ENCODE assay signal across 1 cellular context in genomic region chr9:98833090-98833956, GRCh38.
TF ChIP-seq lines count a peak whose summit lies in the region.

No MANE protein-coding gene starts in this region.

TF ChIP-seq in K562, 482 proteins besides CTCF, POLR2A, EP300 and RAD21 (continued from another document and continues in another):
- TF ChIP-seq AFF4 (CRISPR knock-in tag; IDR thresholded peaks at IDR 0.05) (no peak), NFIC (IDR thresholded peaks at IDR 0.05) (peak; percentile 67), NCOR1 (IDR thresholded peaks at IDR 0.05) (peak; percentile 84), ZNF785 (CRISPR knock-in tag; IDR thresholded peaks at IDR 0.05) (no peak), MEIS2 (IDR thresholded peaks at IDR 0.05; ENCODE audit: partially characterized antibody) (peak; percentile 71), SIN3A (IDR thresholded peaks at IDR 0.05; ENCODE audit: borderline replicate concordance in 2 of 2, control insufficient read depth in 1 of 2, low read depth in 2 of 2, low read length in 2 of 2) (peak in 1 of 2 experiments; percentile 68; a peak in 1 of 4 replicates), ZNF277 (CRISPR knock-in tag; IDR thresholded peaks at IDR 0.05; ENCODE audit: borderline replicate concordance) (no peak), EZH2 (IDR thresholded peaks at IDR 0.05; ENCODE audit: borderline replicate concordance, low read depth, low read length) (no peak), TAF9B (IDR thresholded peaks at IDR 0.05; ENCODE audit: partially characterized antibody) (no peak), ZNF324 (CRISPR knock-in tag; IDR thresholded peaks at IDR 0.05) (no peak), ZNF696 (CRISPR knock-in tag; conservative IDR thresholded peaks at IDR 0.05) (no peak), ZNF512 (tag; IDR thresholded peaks at IDR 0.05) (no peak), MBD2 (IDR thresholded peaks at IDR 0.05; ENCODE audit: borderline replicate concordance, low read depth) (peak; percentile 30; the same call in 1 of the 2 replicates), HCFC1 (IDR thresholded peaks at IDR 0.05; ENCODE audit: low read depth, low read length) (0 out of 2 replicates have a peak, but pooled peaks have one; percentile 33), NCOA6 (IDR thresholded peaks at IDR 0.05) (no peak), RREB1 (CRISPR knock-in tag; IDR thresholded peaks at IDR 0.05) (peak; percentile 49; the same call in 1 of the 2 replicates), ZBTB49 (CRISPR knock-in tag; IDR thresholded peaks at IDR 0.05; ENCODE audit: borderline replicate concordance) (no peak), ZFPM2 (CRISPR knock-in tag; IDR thresholded peaks at IDR 0.05) (peak; percentile 80; the same call in 1 of the 2 replicates)
- TF ChIP-seq, protein P1, sequence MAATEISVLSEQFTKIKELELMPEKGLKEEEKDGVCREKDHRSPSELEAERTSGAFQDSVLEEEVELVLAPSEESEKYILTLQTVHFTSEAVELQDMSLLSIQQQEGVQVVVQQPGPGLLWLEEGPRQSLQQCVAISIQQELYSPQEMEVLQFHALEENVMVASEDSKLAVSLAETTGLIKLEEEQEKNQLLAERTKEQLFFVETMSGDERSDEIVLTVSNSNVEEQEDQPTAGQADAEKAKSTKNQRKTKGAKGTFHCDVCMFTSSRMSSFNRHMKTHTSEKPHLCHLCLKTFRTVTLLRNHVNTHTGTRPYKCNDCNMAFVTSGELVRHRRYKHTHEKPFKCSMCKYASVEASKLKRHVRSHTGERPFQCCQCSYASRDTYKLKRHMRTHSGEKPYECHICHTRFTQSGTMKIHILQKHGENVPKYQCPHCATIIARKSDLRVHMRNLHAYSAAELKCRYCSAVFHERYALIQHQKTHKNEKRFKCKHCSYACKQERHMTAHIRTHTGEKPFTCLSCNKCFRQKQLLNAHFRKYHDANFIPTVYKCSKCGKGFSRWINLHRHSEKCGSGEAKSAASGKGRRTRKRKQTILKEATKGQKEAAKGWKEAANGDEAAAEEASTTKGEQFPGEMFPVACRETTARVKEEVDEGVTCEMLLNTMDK (IDR thresholded peaks at IDR 0.05; ENCODE audit: borderline replicate concordance, insufficient read depth, low read depth, low read length, poor library complexity, severe bottlenecking): no peak
- TF ChIP-seq, protein P2, sequence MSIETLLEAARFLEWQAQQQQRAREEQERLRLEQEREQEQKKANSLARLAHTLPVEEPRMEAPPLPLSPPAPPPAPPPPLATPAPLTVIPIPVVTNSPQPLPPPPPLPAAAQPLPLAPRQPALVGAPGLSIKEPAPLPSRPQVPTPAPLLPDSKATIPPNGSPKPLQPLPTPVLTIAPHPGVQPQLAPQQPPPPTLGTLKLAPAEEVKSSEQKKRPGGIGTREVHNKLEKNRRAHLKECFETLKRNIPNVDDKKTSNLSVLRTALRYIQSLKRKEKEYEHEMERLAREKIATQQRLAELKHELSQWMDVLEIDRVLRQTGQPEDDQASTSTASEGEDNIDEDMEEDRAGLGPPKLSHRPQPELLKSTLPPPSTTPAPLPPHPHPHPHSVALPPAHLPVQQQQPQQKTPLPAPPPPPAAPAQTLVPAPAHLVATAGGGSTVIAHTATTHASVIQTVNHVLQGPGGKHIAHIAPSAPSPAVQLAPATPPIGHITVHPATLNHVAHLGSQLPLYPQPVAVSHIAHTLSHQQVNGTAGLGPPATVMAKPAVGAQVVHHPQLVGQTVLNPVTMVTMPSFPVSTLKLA (conservative IDR thresholded peaks at IDR 0.05): peak; percentile 80 to 91
- TF ChIP-seq, protein P3, sequence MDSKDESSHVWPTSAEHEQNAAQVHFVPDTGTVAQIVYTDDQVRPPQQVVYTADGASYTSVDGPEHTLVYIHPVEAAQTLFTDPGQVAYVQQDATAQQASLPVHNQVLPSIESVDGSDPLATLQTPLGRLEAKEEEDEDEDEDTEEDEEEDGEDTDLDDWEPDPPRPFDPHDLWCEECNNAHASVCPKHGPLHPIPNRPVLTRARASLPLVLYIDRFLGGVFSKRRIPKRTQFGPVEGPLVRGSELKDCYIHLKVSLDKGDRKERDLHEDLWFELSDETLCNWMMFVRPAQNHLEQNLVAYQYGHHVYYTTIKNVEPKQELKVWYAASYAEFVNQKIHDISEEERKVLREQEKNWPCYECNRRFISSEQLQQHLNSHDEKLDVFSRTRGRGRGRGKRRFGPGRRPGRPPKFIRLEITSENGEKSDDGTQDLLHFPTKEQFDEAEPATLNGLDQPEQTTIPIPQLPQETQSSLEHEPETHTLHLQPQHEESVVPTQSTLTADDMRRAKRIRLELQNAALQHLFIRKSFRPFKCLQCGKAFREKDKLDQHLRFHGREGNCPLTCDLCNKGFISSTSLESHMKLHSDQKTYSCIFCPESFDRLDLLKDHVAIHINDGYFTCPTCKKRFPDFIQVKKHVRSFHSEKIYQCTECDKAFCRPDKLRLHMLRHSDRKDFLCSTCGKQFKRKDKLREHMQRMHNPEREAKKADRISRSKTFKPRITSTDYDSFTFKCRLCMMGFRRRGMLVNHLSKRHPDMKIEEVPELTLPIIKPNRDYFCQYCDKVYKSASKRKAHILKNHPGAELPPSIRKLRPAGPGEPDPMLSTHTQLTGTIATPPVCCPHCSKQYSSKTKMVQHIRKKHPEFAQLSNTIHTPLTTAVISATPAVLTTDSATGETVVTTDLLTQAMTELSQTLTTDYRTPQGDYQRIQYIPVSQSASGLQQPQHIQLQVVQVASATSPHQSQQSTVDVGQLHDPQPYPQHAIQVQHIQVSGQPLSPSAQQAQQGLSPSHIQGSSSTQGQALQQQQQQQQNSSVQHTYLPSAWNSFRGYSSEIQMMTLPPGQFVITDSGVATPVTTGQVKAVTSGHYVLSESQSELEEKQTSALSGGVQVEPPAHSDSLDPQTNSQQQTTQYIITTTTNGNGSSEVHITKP (IDR thresholded peaks at IDR 0.05; ENCODE audit: partially characterized antibody): peak; percentile 67
- TF ChIP-seq, protein P4, sequence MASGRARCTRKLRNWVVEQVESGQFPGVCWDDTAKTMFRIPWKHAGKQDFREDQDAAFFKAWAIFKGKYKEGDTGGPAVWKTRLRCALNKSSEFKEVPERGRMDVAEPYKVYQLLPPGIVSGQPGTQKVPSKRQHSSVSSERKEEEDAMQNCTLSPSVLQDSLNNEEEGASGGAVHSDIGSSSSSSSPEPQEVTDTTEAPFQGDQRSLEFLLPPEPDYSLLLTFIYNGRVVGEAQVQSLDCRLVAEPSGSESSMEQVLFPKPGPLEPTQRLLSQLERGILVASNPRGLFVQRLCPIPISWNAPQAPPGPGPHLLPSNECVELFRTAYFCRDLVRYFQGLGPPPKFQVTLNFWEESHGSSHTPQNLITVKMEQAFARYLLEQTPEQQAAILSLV (tag; IDR thresholded peaks at IDR 0.05): peak; percentile 30
- TF ChIP-seq, protein P5, sequence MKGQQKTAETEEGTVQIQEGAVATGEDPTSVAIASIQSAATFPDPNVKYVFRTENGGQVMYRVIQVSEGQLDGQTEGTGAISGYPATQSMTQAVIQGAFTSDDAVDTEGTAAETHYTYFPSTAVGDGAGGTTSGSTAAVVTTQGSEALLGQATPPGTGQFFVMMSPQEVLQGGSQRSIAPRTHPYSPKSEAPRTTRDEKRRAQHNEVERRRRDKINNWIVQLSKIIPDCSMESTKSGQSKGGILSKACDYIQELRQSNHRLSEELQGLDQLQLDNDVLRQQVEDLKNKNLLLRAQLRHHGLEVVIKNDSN (CRISPR knock-in tag; IDR thresholded peaks at IDR 0.05): peak; percentile 56
- TF ChIP-seq, protein P6, sequence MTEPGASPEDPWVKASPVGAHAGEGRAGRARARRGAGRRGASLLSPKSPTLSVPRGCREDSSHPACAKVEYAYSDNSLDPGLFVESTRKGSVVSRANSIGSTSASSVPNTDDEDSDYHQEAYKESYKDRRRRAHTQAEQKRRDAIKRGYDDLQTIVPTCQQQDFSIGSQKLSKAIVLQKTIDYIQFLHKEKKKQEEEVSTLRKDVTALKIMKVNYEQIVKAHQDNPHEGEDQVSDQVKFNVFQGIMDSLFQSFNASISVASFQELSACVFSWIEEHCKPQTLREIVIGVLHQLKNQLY (CRISPR knock-in tag; conservative IDR thresholded peaks at IDR 0.05): no peak
